In the genomic region with DNA sequence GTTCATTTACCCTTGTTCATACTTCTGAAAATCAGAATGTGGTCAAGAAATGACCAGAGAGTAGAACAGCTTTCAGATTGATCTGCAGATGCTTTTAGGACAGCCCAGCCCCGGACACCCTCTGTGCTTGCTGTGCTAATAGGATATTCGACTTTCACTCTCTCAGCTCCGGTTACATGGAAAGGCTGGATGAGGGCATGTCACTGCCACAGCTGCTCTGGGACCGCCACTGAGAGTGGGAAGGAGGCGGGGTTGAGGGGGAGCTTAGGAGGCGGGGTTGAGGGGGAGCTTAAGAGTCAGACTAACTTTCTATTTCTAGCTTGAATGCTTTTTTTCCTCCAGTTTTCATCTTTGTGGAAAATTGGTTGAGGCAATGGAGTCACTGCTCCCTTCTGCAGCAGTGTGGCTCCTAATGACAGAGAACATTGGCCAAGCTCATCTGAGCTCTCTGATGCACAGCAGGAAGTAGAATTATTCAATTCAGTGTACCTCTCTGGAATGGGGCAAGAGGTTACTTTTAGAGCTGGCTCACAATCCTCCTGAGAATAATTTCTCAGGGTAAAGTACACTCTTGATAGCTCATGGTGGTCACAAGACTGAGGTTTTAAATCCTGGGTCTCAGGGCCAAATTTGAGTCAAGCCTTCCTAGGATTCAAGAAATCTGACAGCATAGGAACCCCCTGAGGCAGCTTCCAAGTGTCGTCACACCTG, we compare ENCODE assay signal across 8 cellular contexts.
DNase-seq lines count a peak whose midpoint lies in the region; ATAC-seq lines count a peak whose summit lies in the region.

No MANE protein-coding gene starts in this region.

- no peak overlapping the region for H3K27ac ChIP-seq in SJSA1

- no peaks in the 10 kb centered on the region for H3K27me3 ChIP-seq in SJSA1 (replicated peaks)

- no peak overlapping the region for H3K4me3 ChIP-seq in SJSA1

- H3K9me3 ChIP-seq in SJSA1 (replicated peaks) = no peaks in the 10 kb centered on the region

- peaks cover 26% of the 10 kb centered on the region for H3K4me1 ChIP-seq in SJSA1 (replicated peaks)

- DNase-seq in ELF-1 (ENCODE audit: low read depth, low spot score) = peak; percentile 20
- peak; percentile 34 to 74 for DNase-seq in SJSA1 (ENCODE audit: low read depth in 1 of 2, low spot score in 2 of 2)
- DNase-seq in cardiac septum (ENCODE audit: low spot score) = peak; percentile 85
- DNase-seq in putamen (ENCODE audit: low spot score) = peak; percentile 89
- no peak for DNase-seq in T-helper 9 cell
- no peak for DNase-seq in effector CD4-positive, alpha-beta T cell

- ATAC-seq in HG02938 (IDR thresholded peaks at IDR 0.05; ENCODE audit: unreplicated experiment) = no peak
- ATAC-seq in HG03439 (IDR thresholded peaks at IDR 0.05; ENCODE audit: unreplicated experiment) = no peak

- H3K36me3 ChIP-seq in SJSA1 = peaks cover 33% of the 10 kb centered on the region

- intact Hi-C loops in cardiac septum (cut with DNase I) = loop anchor here (2.0 kb wide), 1 partner anchor 14 kb away; no protein-coding TSS in a partner anchor

Comparison
In these comparisons a context has a peak if more than half of its experiments do, and no peak if none do; other contexts are left out.
1. DNase-seq: peak in ELF-1 (single experiment), SJSA1 (2 of 2), cardiac septum (single experiment) and putamen (single experiment); none in T-helper 9 cell (single experiment) and effector CD4-positive, alpha-beta T cell (single experiment).